ENCODE assay signal across 1 cellular context in the genomic region with DNA sequence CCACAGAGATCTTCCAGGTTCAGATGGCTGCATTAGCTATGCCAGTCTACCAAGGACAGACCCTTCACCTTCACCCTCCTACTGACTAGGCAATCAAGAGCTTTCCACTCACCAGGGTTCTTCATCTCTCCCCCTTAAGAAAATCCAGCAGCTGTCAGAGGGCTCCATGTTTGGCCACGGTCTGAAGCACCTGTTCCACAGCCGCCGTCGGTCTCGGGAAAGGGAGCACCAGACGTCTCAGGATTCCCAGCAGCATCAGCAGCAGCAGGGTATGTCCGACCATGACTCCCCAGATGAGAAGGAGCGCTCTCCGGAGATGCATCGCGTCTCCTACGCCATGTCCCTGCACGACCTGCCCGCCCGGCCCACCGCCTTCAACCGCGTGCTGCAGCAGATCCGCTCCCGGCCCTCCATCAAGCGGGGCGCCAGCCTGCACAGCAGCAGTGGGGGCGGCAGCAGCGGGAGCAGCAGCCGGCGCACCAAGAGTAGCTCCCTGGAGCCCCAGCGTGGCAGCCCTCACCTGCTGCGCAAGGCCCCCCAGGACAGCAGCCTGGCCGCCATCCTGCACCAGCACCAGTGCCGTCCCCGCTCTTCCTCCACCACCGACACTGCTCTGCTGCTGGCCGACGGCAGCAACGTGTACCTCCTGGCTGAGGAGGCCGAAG.
TF ChIP-seq lines count a peak whose summit lies in the region.

No MANE protein-coding gene starts in this region.

TF ChIP-seq in K562, 482 proteins besides CTCF, POLR2A, EP300 and RAD21:
- TF ChIP-seq, protein P1, sequence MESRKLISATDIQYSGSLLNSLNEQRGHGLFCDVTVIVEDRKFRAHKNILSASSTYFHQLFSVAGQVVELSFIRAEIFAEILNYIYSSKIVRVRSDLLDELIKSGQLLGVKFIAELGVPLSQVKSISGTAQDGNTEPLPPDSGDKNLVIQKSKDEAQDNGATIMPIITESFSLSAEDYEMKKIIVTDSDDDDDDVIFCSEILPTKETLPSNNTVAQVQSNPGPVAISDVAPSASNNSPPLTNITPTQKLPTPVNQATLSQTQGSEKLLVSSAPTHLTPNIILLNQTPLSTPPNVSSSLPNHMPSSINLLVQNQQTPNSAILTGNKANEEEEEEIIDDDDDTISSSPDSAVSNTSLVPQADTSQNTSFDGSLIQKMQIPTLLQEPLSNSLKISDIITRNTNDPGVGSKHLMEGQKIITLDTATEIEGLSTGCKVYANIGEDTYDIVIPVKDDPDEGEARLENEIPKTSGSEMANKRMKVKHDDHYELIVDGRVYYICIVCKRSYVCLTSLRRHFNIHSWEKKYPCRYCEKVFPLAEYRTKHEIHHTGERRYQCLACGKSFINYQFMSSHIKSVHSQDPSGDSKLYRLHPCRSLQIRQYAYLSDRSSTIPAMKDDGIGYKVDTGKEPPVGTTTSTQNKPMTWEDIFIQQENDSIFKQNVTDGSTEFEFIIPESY (CRISPR knock-in tag; IDR thresholded peaks at IDR 0.05) = 0 out of 2 replicates have a peak, but pooled peaks have one; percentile 23
- TF ChIP-seq FOXP1 (CRISPR knock-in tag; IDR thresholded peaks at IDR 0.05) (no peak), ZNF197 (CRISPR knock-in tag; IDR thresholded peaks at IDR 0.05; ENCODE audit: low read depth) (no peak), ARHGAP35 (IDR thresholded peaks at IDR 0.05; ENCODE audit: partially characterized antibody) (no peak)
